In the genomic region with DNA sequence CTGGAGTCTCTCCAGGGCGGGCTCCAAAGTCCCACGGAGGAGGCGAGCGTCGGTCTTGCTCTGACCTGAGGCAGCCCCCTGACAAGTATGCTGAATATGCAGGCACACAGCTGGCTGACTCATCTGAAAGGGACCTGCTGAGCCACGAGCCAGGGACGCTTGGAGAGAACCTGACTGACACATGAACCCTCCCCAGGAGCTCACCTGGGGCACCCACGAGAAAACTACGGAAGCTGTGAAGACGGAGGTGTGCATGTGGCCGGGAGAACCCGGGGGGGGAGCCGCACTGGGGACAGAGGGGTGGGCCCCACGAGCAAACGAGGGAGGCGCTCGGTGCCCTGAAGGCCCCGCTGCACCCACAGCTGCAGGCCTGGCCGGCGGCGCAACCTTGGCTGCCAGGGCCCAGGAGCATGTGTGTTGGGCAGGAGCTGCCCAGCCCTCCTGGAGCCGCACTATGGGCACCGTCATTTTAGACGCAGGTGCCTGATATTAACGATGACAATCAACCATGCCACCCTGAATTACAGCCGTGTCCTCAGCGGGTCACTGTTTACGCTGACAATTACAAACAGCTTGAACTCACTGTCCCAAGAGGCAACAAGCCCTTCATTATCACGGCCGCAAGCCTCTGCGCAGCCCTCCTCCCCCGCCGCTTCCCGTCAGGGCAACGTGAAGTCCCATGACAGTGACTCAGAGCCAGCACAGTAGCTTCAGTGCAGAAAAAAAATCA, we compare ENCODE assay signal across 8 cellular contexts.
DNase-seq lines count a peak whose midpoint lies in the region; ATAC-seq and TF ChIP-seq lines count a peak whose summit lies in the region.

No MANE protein-coding gene starts in this region.

- no peak for TF ChIP-seq POLR2A in Peyer's patch (IDR thresholded peaks at IDR 0.05)

- peak overlapping the region; percentile 38 to 92 (median 62) for H3K27ac ChIP-seq in Peyer's patch
- H3K27ac ChIP-seq in mucosa of rectum (ENCODE audit: low read depth in 2 of 2, low read length in 2 of 2): peak overlapping the region; percentile 57 to 68

- H3K36me3 ChIP-seq in Peyer's patch (no peaks in the 10 kb centered on the region), mucosa of rectum (ENCODE audit: control insufficient read depth in 2 of 2, insufficient read depth in 2 of 2, low read length in 2 of 2) (no peaks in the 10 kb centered on the region)

- DNase-seq in ELF-1 (ENCODE audit: low read depth, low spot score) (peak; percentile 87), Peyer's patch (peak in 2 of 3 donors; percentile 34 to 64), fibroblast of gingiva (ENCODE audit: low read depth) (peak; percentile 83), SW 1271 (lab: John Stamatoyannopoulos, UW) (no peak), NCI-H1694 (lab: John Stamatoyannopoulos, UW) (no peak), activated gamma-delta T cell (lab: John Stamatoyannopoulos, UW) (no peak)

- no peaks in the 10 kb centered on the region for H3K27me3 ChIP-seq in Peyer's patch
- no peaks in the 10 kb centered on the region for H3K27me3 ChIP-seq in mucosa of rectum (ENCODE audit: control insufficient read depth in 2 of 2, insufficient read depth in 2 of 2, low read length in 2 of 2)

- H3K4me1 ChIP-seq in Peyer's patch: peaks cover 0 to 42% (median 0%) of the 10 kb centered on the region in 4 donors
- H3K4me1 ChIP-seq in mucosa of rectum (ENCODE audit: control insufficient read depth in 2 of 2, insufficient read depth in 2 of 2, low read length in 2 of 2): peaks cover 2 to 10% of the 10 kb centered on the region in 2 donors

- H3K4me3 ChIP-seq in Peyer's patch (no peak overlapping the region), mucosa of rectum (ENCODE audit: low read length in 2 of 2) (peak overlapping the region in 1 of 2 donors; percentile 1)

- H3K9ac ChIP-seq in mucosa of rectum (ENCODE audit: low read depth in 1 of 2, low read length in 2 of 2): no peak overlapping the region

- TF ChIP-seq CTCF in Peyer's patch (IDR thresholded peaks at IDR 0.05): no peak

- H3K9me3 ChIP-seq in Peyer's patch (no peaks in the 10 kb centered on the region), mucosa of rectum (ENCODE audit: control insufficient read depth in 2 of 2, low read length in 2 of 2) (no peaks in the 10 kb centered on the region)

- no peak for ATAC-seq in GM21515 (IDR thresholded peaks at IDR 0.05; ENCODE audit: unreplicated experiment)

Comparison
In these comparisons a context has a peak if more than half of its experiments do, and no peak if none do; other contexts are left out.
1. DNase-seq: peak in ELF-1 (single experiment), Peyer's patch (2 of 3) and fibroblast of gingiva (single experiment); none in SW 1271 (0 of 2), NCI-H1694 (single experiment) and activated gamma-delta T cell (single experiment).